In genomic region chr19:13073263-13073662, GRCh38 we compare ENCODE assay signal across 1 cellular context.
TF ChIP-seq lines count a peak whose summit lies in the region.

No MANE protein-coding gene starts in this region.

TF ChIP-seq in K562, 482 proteins besides CTCF, POLR2A, EP300 and RAD21:
- TF ChIP-seq HMBOX1 (IDR thresholded peaks at IDR 0.05) (no peak), POLR2B (IDR thresholded peaks at IDR 0.05; ENCODE audit: low read depth, partially characterized antibody) (no peak), IRF1 (CRISPR knock-in tag; IDR thresholded peaks at IDR 0.05; ENCODE audit: borderline replicate concordance) (no peak), NCOA6 (IDR thresholded peaks at IDR 0.05) (no peak), ZNF511 (CRISPR knock-in tag; IDR thresholded peaks at IDR 0.05) (no peak), DEAF1 (CRISPR knock-in tag; IDR thresholded peaks at IDR 0.05) (no peak), TSC22D4 (tag; IDR thresholded peaks at IDR 0.05) (no peak), CHD4 (IDR thresholded peaks at IDR 0.05; ENCODE audit: insufficient read depth, insufficient replicate concordance, low read depth, low read length, poor library complexity, severe bottlenecking) (no peak), ZBED1 (IDR thresholded peaks at IDR 0.05) (no peak), ZNF253 (CRISPR knock-in tag; conservative IDR thresholded peaks at IDR 0.05) (no peak), ZBTB11 (CRISPR knock-in tag; IDR thresholded peaks at IDR 0.05) (no peak), ZKSCAN1 (IDR thresholded peaks at IDR 0.05; ENCODE audit: low read depth, low read length) (no peak), ZNF224 (CRISPR knock-in tag; IDR thresholded peaks at IDR 0.05) (no peak), USF1 (CRISPR knock-in tag; IDR thresholded peaks at IDR 0.05) (no peak), SIX5 (IDR thresholded peaks at IDR 0.05; ENCODE audit: borderline replicate concordance in 1 of 2, insufficient read depth in 1 of 2, low read depth in 1 of 2, low read length in 2 of 2) (no peak), PTTG1 (tag; IDR thresholded peaks at IDR 0.05; ENCODE audit: low read depth) (no peak)
